In genomic region chr1:46179138-46180081, GRCh38 we compare ENCODE assay signal across 9 cellular contexts. TPM values are rescaled to one million over a fixed set of nuclear protein-coding genes. Genes with fewer than 3 reads are reported as not detected.
DNase-seq lines count a peak whose midpoint lies in the region; ATAC-seq and TF ChIP-seq lines count a peak whose summit lies in the region.
"Had no signal": no experiment of that assay in that cellular context is flagged by ENCODE, and none has a peak within 500 bp of the region (broad histone marks: within the 10 kb centered on the region; RNA-seq: fewer than 3 reads in every experiment).

No MANE protein-coding gene starts in this region.

- peak; percentile 71 to 77 for ATAC-seq in CD4-positive, CD25-positive, alpha-beta regulatory T cell (ENCODE audit: low read depth in 2 of 2)
- ATAC-seq in GM19035 (IDR thresholded peaks at IDR 0.05; ENCODE audit: unreplicated experiment), result no peak

- H3K4me1 ChIP-seq in CD4-positive, CD25-positive, alpha-beta regulatory T cell (ENCODE audit: control insufficient read depth, insufficient read depth, low read length, poor library complexity, severe bottlenecking), result peaks cover 6% of the 10 kb centered on the region

- H3K9me3 ChIP-seq in CD4-positive, CD25-positive, alpha-beta regulatory T cell (ENCODE audit: control insufficient read depth in 2 of 2, low read length in 2 of 2), result no peaks in the 10 kb centered on the region

- no peaks in the 10 kb centered on the region for H3K36me3 ChIP-seq in CD4-positive, CD25-positive, alpha-beta regulatory T cell (ENCODE audit: control insufficient read depth, insufficient read depth, low read length)

- in situ Hi-C loops in astrocyte of the spinal cord (cut with HindIII; ENCODE audit: low sequenced_read_pairs), result no loop called here

- no peaks in the 10 kb centered on the region for H3K27me3 Mint-ChIP-seq in CD4-positive, CD25-positive, alpha-beta regulatory T cell
- H3K27me3 Mint-ChIP-seq: IgD-negative memory B cell had no signal

- H3K36me3 Mint-ChIP-seq in CD4-positive, CD25-positive, alpha-beta regulatory T cell, result no peaks in the 10 kb centered on the region
- H3K36me3 Mint-ChIP-seq: IgD-negative memory B cell had no signal

- TF ChIP-seq CTCF in astrocyte of the spinal cord (IDR thresholded peaks at IDR 0.05; ENCODE audit: low read depth, low read length), result peak; percentile 92

- H3K4me3 ChIP-seq in CD4-positive, CD25-positive, alpha-beta regulatory T cell (ENCODE audit: low read depth, low read length), result no peak overlapping the region
- H3K4me3 ChIP-seq in astrocyte of the spinal cord (ENCODE audit: low read depth, low read length), result no peak overlapping the region
- H3K4me3 ChIP-seq in skeletal muscle cell (ENCODE audit: low read depth, low read length), result no peak overlapping the region

- H3K4me1 Mint-ChIP-seq in CD4-positive, CD25-positive, alpha-beta regulatory T cell, result peaks cover 0 to 4% (median 0%) of the 10 kb centered on the region in 4 donors

- no peaks in the 10 kb centered on the region for H3K27me3 ChIP-seq in CD4-positive, CD25-positive, alpha-beta regulatory T cell (ENCODE audit: control insufficient read depth, insufficient read depth, low read length)

- no peaks in the 10 kb centered on the region for H3K9me3 Mint-ChIP-seq in CD4-positive, CD25-positive, alpha-beta regulatory T cell
- H3K9me3 Mint-ChIP-seq: IgD-negative memory B cell had no signal

- no peak overlapping the region for H3K27ac Mint-ChIP-seq in CD4-positive, CD25-positive, alpha-beta regulatory T cell
- H3K27ac Mint-ChIP-seq: IgD-negative memory B cell had no signal

- no peak overlapping the region for H3K27ac ChIP-seq in CD4-positive, CD25-positive, alpha-beta regulatory T cell (ENCODE audit: insufficient read depth, low read length, poor library complexity, severe bottlenecking)

- DNase-seq in CD4-positive, CD25-positive, alpha-beta regulatory T cell, result peak; percentile 51 to 70 (median 65)
- DNase-seq in GOT3 (lab: John Stamatoyannopoulos, UW) (peak; percentile 37), NCI-H1930 (lab: John Stamatoyannopoulos, UW) (peak; percentile 68 to 77), T-helper 22 cell (ENCODE audit: low read depth) (peak; percentile 34), astrocyte of the spinal cord (ENCODE audit: low read depth, low spot score) (peak; percentile 86), hippocampal formation (lab: John Stamatoyannopoulos, UW) (peak; percentile 77 to 87), skeletal muscle cell (ENCODE audit: low read depth) (peak; percentile 64)

- H3K4me3 Mint-ChIP-seq in CD4-positive, CD25-positive, alpha-beta regulatory T cell, result no peak overlapping the region
- H3K4me3 Mint-ChIP-seq: IgD-negative memory B cell had no signal

RNA-seq across cellular contexts. Expression of gene P3R3URF, which starts 3.1 kb away (rescaled TPM):
- total RNA-seq in CD4-positive, CD25-positive, alpha-beta regulatory T cell, result not detected
- not detected for polyA plus RNA-seq in CD4-positive, CD25-positive, alpha-beta regulatory T cell
- polyA plus RNA-seq: IgD-negative memory B cell had no signal

RNA-seq across cellular contexts. Expression of gene TSPAN1, which starts 4.5 kb away (rescaled TPM):
- not detected for total RNA-seq in CD4-positive, CD25-positive, alpha-beta regulatory T cell
- polyA plus RNA-seq in CD4-positive, CD25-positive, alpha-beta regulatory T cell, result not detected
- polyA plus RNA-seq: IgD-negative memory B cell had no signal

RNA-seq across cellular contexts. Expression of gene POMGNT1, which starts 18.8 kb away (rescaled TPM):
- total RNA-seq in CD4-positive, CD25-positive, alpha-beta regulatory T cell, result 32.5 TPM
- polyA plus RNA-seq in CD4-positive, CD25-positive, alpha-beta regulatory T cell, result 10 to 100 TPM; 28.9 to 35.8 (median 32.5) TPM

RNA-seq across cellular contexts. Expression of gene LURAP1, which starts 23.7 kb away (rescaled TPM):
- not detected for total RNA-seq in CD4-positive, CD25-positive, alpha-beta regulatory T cell
- not detected for polyA plus RNA-seq in CD4-positive, CD25-positive, alpha-beta regulatory T cell
- polyA plus RNA-seq: IgD-negative memory B cell had no signal

RNA-seq across cellular contexts. Expression of gene PIK3R3, which starts 47.0 kb away (rescaled TPM):
- total RNA-seq in CD4-positive, CD25-positive, alpha-beta regulatory T cell, result 4.9 TPM
- polyA plus RNA-seq in CD4-positive, CD25-positive, alpha-beta regulatory T cell, result 1 to 10 TPM; 3.2 to 7.7 (median 5.0) TPM

Comparison
In these comparisons a context has a peak if more than half of its experiments do, and no peak if none do; other contexts are left out.
1. DNase-seq: peak in every context shown above with its lines; median percentile 86 in astrocyte of the spinal cord; 82 in hippocampal formation; 72 in NCI-H1930; 65 in CD4-positive, CD25-positive, alpha-beta regulatory T cell; 64 in skeletal muscle cell; 37 in GOT3; 34 in T-helper 22 cell.